Comparison of ENCODE assay signal across 8 cellular contexts in genomic region chr7:45663167-45663921, GRCh38.
DNase-seq lines count a peak whose midpoint lies in the region; ATAC-seq, FAIRE-seq and TF ChIP-seq lines count a peak whose summit lies in the region.

No MANE protein-coding gene starts in this region.

- H3K36me3 ChIP-seq in bronchial epithelial cell (ENCODE audit: control insufficient read depth, insufficient read depth, low read length) = no peaks in the 10 kb centered on the region
- no peaks in the 10 kb centered on the region for H3K36me3 ChIP-seq in lung (ENCODE audit: control insufficient read depth in 2 of 2, insufficient read depth in 2 of 2, low read length in 2 of 2)

- no peak for TF ChIP-seq POLR2A in GM18505 (IDR thresholded peaks at IDR 0.05; ENCODE audit: borderline replicate concordance, extremely low read depth, insufficient read depth, insufficient read length)

- ATAC-seq in lung (ENCODE audit: insufficient read depth, low FRiP score) (no peak), GM18505 (IDR thresholded peaks at IDR 0.05; ENCODE audit: unreplicated experiment) (no peak)

- TF ChIP-seq CTCF in LNCAP (IDR thresholded peaks at IDR 0.05) (peak; percentile 98), bronchial epithelial cell (IDR thresholded peaks at IDR 0.05; ENCODE audit: insufficient read depth, low read length, severe bottlenecking) (peak; percentile 78), lung (IDR thresholded peaks at IDR 0.05; ENCODE audit: control extremely low read depth, extremely low read depth) (peak; percentile 22)

- H3K27me3 ChIP-seq in bronchial epithelial cell (ENCODE audit: control insufficient read depth, insufficient read depth, low read length) (no peaks in the 10 kb centered on the region), lung (ENCODE audit: control insufficient read depth, insufficient read depth) (no peaks in the 10 kb centered on the region)

- H3K4me3 ChIP-seq in bronchial epithelial cell (ENCODE audit: low read depth, low read length) = no peak overlapping the region
- H3K4me3 ChIP-seq in lung = no peak overlapping the region

- intact Hi-C loops in posterior vena cava (cut with DNase I) = no loop called here

- H3K4me1 ChIP-seq in lung (ENCODE audit: control insufficient read depth in 2 of 2, insufficient read depth in 2 of 2, low read length in 2 of 2) = no peaks in the 10 kb centered on the region

- H3K27ac ChIP-seq in lung (ENCODE audit: low read depth in 1 of 2, low read length in 1 of 2) = no peak overlapping the region

- peak; percentile 58 for DNase-seq in ELR (ENCODE audit: low read depth)
- DNase-seq in bronchial epithelial cell (ENCODE audit: low read depth) = no peak
- DNase-seq in lung (ENCODE audit: low spot score) = peak; percentile 29
- DNase-seq in posterior vena cava (ENCODE audit: low spot score) = no peak
- no peak for DNase-seq in amniotic stem cell (lab: John Stamatoyannopoulos, UW)
- DNase-seq in NCI-H226 = no peak

- 84 to 87% methylated on average over 20 of the region's 20 CpGs for WGBS in lung, 2 donors

- no peak for FAIRE-seq in bronchial epithelial cell (lab: Jason Lieb, UNC)

- H3K9me3 ChIP-seq in lung (ENCODE audit: control insufficient read depth in 2 of 2, insufficient read depth in 1 of 2, low read length in 1 of 2) = no peaks in the 10 kb centered on the region

Comparison
In these comparisons a context has a peak if more than half of its experiments do, and no peak if none do; other contexts are left out.
1. DNase-seq: peak in ELR (single experiment) and lung (single experiment); none in bronchial epithelial cell (single experiment), posterior vena cava (single experiment), amniotic stem cell (single experiment) and NCI-H226 (single experiment).
2. CTCF ChIP-seq: peak in every context shown above with its lines; median percentile 98 in LNCAP; 78 in bronchial epithelial cell; 22 in lung.